ENCODE assay signal across 20 cellular contexts in genomic region chr13:40460116-40460515, GRCh38.
"Had no signal": no experiment of that assay in that cellular context is flagged by ENCODE, and none has a peak within 500 bp of the region (broad histone marks: within the 10 kb centered on the region; RNA-seq: fewer than 3 reads in every experiment).

No MANE protein-coding gene starts in this region.

- H2AFZ ChIP-seq: parathyroid adenoma had no signal

- H3K4me3 ChIP-seq: cardiac muscle cell, thyroid gland had no signal

- H3K27ac ChIP-seq: cardiac muscle cell, epithelial cell of prostate, parathyroid adenoma, thyroid gland, WERI-Rb-1 had no signal

- H3K4me1 ChIP-seq: parathyroid adenoma had no signal

- H3K27me3 ChIP-seq: cardiac muscle cell, thyroid gland had no signal

- H3K9ac ChIP-seq: parathyroid adenoma had no signal

- ATAC-seq: activated CD8-positive, alpha-beta T cell treated with anti-CD3 and anti-CD28 coated beads for 36 hours; right cardiac atrium had no signal

- DNase-seq: activated CD4-positive, alpha-beta T cell treated with anti-CD3 and anti-CD28 coated beads, Interleukin-2, amount 10 ng/mL, durations not matched to agents 7 days and 5 days; activated CD4-positive, CD25-positive, alpha-beta regulatory T cell treated with anti-CD3 and anti-CD28 coated beads, Interleukin-2, amount 50 U/mL, for 72 hours; activated CD8-positive, alpha-beta T cell treated with anti-CD3 and anti-CD28 coated beads for 36 hours; activated naive CD8-positive, alpha-beta T cell treated with anti-CD3 and anti-CD28 coated beads for 36 hours; activated T-cell treated with anti-CD3 and anti-CD28 coated beads, Interleukin-2, amount 50 U/mL, for 1 hour; cortex of kidney; foreskin melanocyte; glutamatergic neuron; hippocampal formation; nephron progenitor cell; right cardiac atrium; stimulated activated CD4-positive, alpha-beta T cell treated with anti-CD3 and anti-CD28 coated beads, Interleukin-12 subunit alpha, Interleukin-12 subunit beta, amount 100 ng/mL, for 4 hours; stimulated activated CD4-positive, alpha-beta T cell treated with anti-CD3 and anti-CD28 coated beads, Interleukin-4, amount 100 ng/mL, for 4 hours; substantia nigra; T-helper 1 cell; thyroid gland; WERI-Rb-1 had no signal

- H3K79me2 ChIP-seq: parathyroid adenoma had no signal

- H3K9me3 ChIP-seq: thyroid gland had no signal

- H3K36me3 ChIP-seq: cardiac muscle cell, thyroid gland, WERI-Rb-1 had no signal
